ENCODE assay signal across 1 cellular context in the genomic region with DNA sequence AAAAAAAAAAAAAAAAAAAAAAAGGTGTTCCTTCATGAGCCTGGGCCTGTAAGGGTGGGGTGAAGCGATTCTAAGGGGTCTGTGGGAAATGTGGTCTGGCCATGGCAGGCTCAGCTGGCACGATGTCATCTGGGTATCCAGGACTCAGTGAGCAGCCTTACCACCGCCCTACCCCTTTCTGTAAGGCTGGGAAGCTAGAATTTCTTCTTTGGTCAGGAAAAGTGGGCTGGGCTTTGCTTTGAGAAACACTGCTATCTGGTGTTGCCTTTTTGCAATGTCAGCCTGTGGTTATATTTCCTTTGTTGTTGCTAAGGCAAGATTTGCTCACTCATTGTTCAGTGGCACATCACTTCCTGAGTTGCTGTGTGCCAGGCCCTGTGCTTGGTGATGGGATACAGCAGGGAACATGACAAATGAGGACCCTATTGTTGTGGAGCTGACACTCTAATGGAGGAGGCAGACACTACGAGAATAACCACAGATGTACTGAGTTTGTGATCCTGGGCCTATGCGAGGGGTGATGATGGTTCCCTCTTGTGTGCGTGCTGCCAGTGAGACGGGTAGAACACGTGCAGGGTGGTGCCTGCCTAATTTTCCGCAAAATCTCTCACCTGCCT.
TF ChIP-seq lines count a peak whose summit lies in the region.

No MANE protein-coding gene starts in this region.

TF ChIP-seq in IMR-90, 13 proteins besides CTCF, POLR2A, EP300 and RAD21 (continued from another document):
- TF ChIP-seq FOS (IDR thresholded peaks at IDR 0.05; ENCODE audit: low read depth, low read length) (no peak), BHLHE40 (IDR thresholded peaks at IDR 0.05; ENCODE audit: low read depth, low read length) (no peak), RFX5 (IDR thresholded peaks at IDR 0.05; ENCODE audit: low read depth, low read length) (no peak), SMC3 (IDR thresholded peaks at IDR 0.05; ENCODE audit: low read depth, low read length) (peak; percentile 36; the same call in 1 of the 2 replicates), NFE2L2 (IDR thresholded peaks at IDR 0.05; ENCODE audit: low read depth, low read length) (peak; percentile 86), MAFK (IDR thresholded peaks at IDR 0.05; ENCODE audit: low read depth, low read length) (peak; percentile 78), ELK1 (IDR thresholded peaks at IDR 0.05; ENCODE audit: borderline replicate concordance, low read depth, low read length) (no peak), RCOR1 (IDR thresholded peaks at IDR 0.05; ENCODE audit: insufficient replicate concordance, low read length) (no peak), MAZ (IDR thresholded peaks at IDR 0.05; ENCODE audit: borderline replicate concordance, low read depth, low read length) (no peak), CEBPB (IDR thresholded peaks at IDR 0.05; ENCODE audit: low read depth, low read length) (peak; percentile 29; the same call in 1 of the 2 replicates), CHD1 (IDR thresholded peaks at IDR 0.05; ENCODE audit: low read depth, low read length) (no peak), MXI1 (IDR thresholded peaks at IDR 0.05; ENCODE audit: borderline replicate concordance, low read depth, low read length) (no peak)
TF ChIP-seq in IMR-90: peak in this region for 4.
